8 cellular contexts compared by ENCODE assay signal in genomic region chr7:150420987-150421674, GRCh38. TPM values are rescaled to one million over a fixed set of nuclear protein-coding genes. Genes with fewer than 3 reads are reported as not detected.
DNase-seq lines count a peak whose midpoint lies in the region; ATAC-seq, FAIRE-seq and TF ChIP-seq lines count a peak whose summit lies in the region.

No MANE protein-coding gene starts in this region.

- H3K9me3 ChIP-seq in ES-I3 (ENCODE audit: control insufficient read depth, insufficient read depth, low read length) (no peaks in the 10 kb centered on the region), fibroblast of lung (ENCODE audit: control insufficient read depth, insufficient read depth, low read depth, low read length) (no peaks in the 10 kb centered on the region), neuron (ENCODE audit: low read length) (no peaks in the 10 kb centered on the region)

- peaks cover 11% of the 10 kb centered on the region for H3K4me1 Mint-ChIP-seq in activated T-cell treated with anti-CD3 and anti-CD28 coated beads, Interleukin-2, amount 50 U/mL, for 4 hours (ENCODE audit: low read depth)

- H3K4me1 ChIP-seq in ES-I3 (ENCODE audit: insufficient read depth, low read length) (peaks cover 4% of the 10 kb centered on the region; the same call in 1 of the 2 replicates), fibroblast of lung (ENCODE audit: control insufficient read depth, extremely low read depth, insufficient read depth, low read length) (no peaks in the 10 kb centered on the region), neuron (ENCODE audit: insufficient read depth, low read length) (peaks cover 1% of the 10 kb centered on the region)

- no peak overlapping the region for H3K27ac ChIP-seq in fibroblast of lung (ENCODE audit: insufficient read depth, low read length)
- H3K27ac ChIP-seq in substantia nigra (ENCODE audit: low read depth, low read length, poor library complexity, severe bottlenecking), result no peak overlapping the region

- no peaks in the 10 kb centered on the region for H3K36me3 Mint-ChIP-seq in activated T-cell treated with anti-CD3 and anti-CD28 coated beads, Interleukin-2, amount 50 U/mL, for 4 hours (ENCODE audit: insufficient read depth)

- ATAC-seq in activated T-cell treated with anti-CD3 and anti-CD28 coated beads, Interleukin-2, amount 50 U/mL, for 4 hours, result peak; percentile 100

- no peaks in the 10 kb centered on the region for H3K27me3 ChIP-seq in fibroblast of lung (ENCODE audit: control insufficient read depth, insufficient read depth, low read length)
- no peaks in the 10 kb centered on the region for H3K27me3 ChIP-seq in neuron (ENCODE audit: insufficient read depth, low read length)

- H3K4me3 ChIP-seq in fibroblast of lung (replicated peaks in 1 of 4; ENCODE audit: control extremely low read depth in 1 of 4, insufficient read depth in 1 of 4, low read depth in 3 of 4, low read length in 4 of 4) (no peak overlapping the region), neuron (ENCODE audit: low read length) (no peak overlapping the region)

- FAIRE-seq in RCC 7860 (lab: Jason Lieb, UNC), result peak; percentile 74

- TF ChIP-seq CTCF in fibroblast of lung (conservative IDR thresholded peaks at IDR 0.05 in 1 of 2, IDR thresholded peaks at IDR 0.05 in 1 of 2; ENCODE audit: low read depth in 1 of 2, low read length in 2 of 2), result peak; percentile 76 to 80

- H3K36me3 ChIP-seq in ES-I3 (ENCODE audit: insufficient read depth, low read length), result no peaks in the 10 kb centered on the region
- H3K36me3 ChIP-seq in fibroblast of lung (ENCODE audit: control insufficient read depth, insufficient read depth, low read length), result no peaks in the 10 kb centered on the region
- no peaks in the 10 kb centered on the region for H3K36me3 ChIP-seq in neuron (ENCODE audit: insufficient read depth, low read length)

- H3K27me3 Mint-ChIP-seq in activated T-cell treated with anti-CD3 and anti-CD28 coated beads, Interleukin-2, amount 50 U/mL, for 4 hours (ENCODE audit: low read depth), result no peaks in the 10 kb centered on the region

- no peaks in the 10 kb centered on the region for H3K9me3 Mint-ChIP-seq in activated T-cell treated with anti-CD3 and anti-CD28 coated beads, Interleukin-2, amount 50 U/mL, for 4 hours

- no peaks in the 10 kb centered on the region for H4K20me1 ChIP-seq in fibroblast of lung (ENCODE audit: control insufficient read depth, extremely low read depth, insufficient read depth, low read length)

- DNase-seq in GOT3 (lab: John Stamatoyannopoulos, UW), result peak; percentile 34
- DNase-seq in LHCN-M2 (ENCODE audit: low read depth), result peak; percentile 80
- DNase-seq in RCC 7860 (ENCODE audit: low spot score), result peak; percentile 77
- DNase-seq in activated T-cell treated with anti-CD3 and anti-CD28 coated beads, Interleukin-2, amount 50 U/mL, for 4 hours, result peak; percentile 86
- peak; percentile 57 to 70 for DNase-seq in fibroblast of lung (ENCODE audit: low read depth in 2 of 2)
- DNase-seq in substantia nigra (lab: John Stamatoyannopoulos, UW), result peak in 43 of 49 donors; percentile 6 to 86 (median 71)

- H3K9ac ChIP-seq in ES-I3 (ENCODE audit: low read depth, low read length), result peak overlapping the region; percentile 12; the same call in 1 of the 2 replicates
- H3K9ac ChIP-seq in fibroblast of lung (ENCODE audit: insufficient read depth, low read length), result no peak overlapping the region

- peak overlapping the region; percentile 27 for H3K4me3 Mint-ChIP-seq in activated T-cell treated with anti-CD3 and anti-CD28 coated beads, Interleukin-2, amount 50 U/mL, for 4 hours

- no peak overlapping the region for H3K4me2 ChIP-seq in fibroblast of lung (ENCODE audit: extremely low read depth, insufficient read depth, low read length)

- H2AFZ ChIP-seq in fibroblast of lung (ENCODE audit: low read length), result no peak overlapping the region
- H2AFZ ChIP-seq in neuron (ENCODE audit: low read depth, low read length), result peak overlapping the region; percentile 50

- H3K79me2 ChIP-seq in fibroblast of lung (ENCODE audit: control insufficient read depth, insufficient read depth, low read length), result no peaks in the 10 kb centered on the region

RNA-seq across cellular contexts. Expression of gene GIMAP8, which starts 29.3 kb away (rescaled TPM):
- 0.06 TPM in 1 of 2 replicates, not detected in the other for total RNA-seq in LHCN-M2 (2014; rRNA removed)
- not detected for polyA plus RNA-seq in LHCN-M2 (2012)
- 1 to 10 TPM; 3.5 to 4.0 (median 3.6) TPM for total RNA-seq in activated T-cell treated with anti-CD3 and anti-CD28 coated beads, Interleukin-2, amount 50 U/mL, for 4 hours
- under 0.01 TPM in 2 replicates for total RNA-seq in fibroblast of lung
- not detected in 2 replicates for polyA plus RNA-seq in fibroblast of lung
- not detected in 2 replicates for polyA plus RNA-seq in fibroblast of lung (2012)
- not detected in 2 replicates for polyA minus RNA-seq in fibroblast of lung (ENCODE audit: low replicate concordance)

RNA-seq across cellular contexts. Expression of gene ZNF775, which starts 42.0 kb away (rescaled TPM):
- 12.1 and 15.1 TPM in 2 replicates for total RNA-seq in LHCN-M2 (2014; rRNA removed)
- 5.4 TPM for polyA plus RNA-seq in LHCN-M2 (2012)
- 1 to 10 TPM; 3.4 to 4.5 (median 4.2) TPM for total RNA-seq in activated T-cell treated with anti-CD3 and anti-CD28 coated beads, Interleukin-2, amount 50 U/mL, for 4 hours
- 7.7 and 9.6 TPM in 2 replicates for total RNA-seq in fibroblast of lung
- polyA plus RNA-seq in fibroblast of lung, result 1.2 TPM in 2 replicates
- 3.6 and 4.2 TPM in 2 replicates for polyA plus RNA-seq in fibroblast of lung (2012)
- polyA minus RNA-seq in fibroblast of lung (ENCODE audit: low replicate concordance), result 0.43 and 0.44 TPM in 2 replicates

RNA-seq across cellular contexts. Expression of gene REPIN1, which starts 52.5 kb away (rescaled TPM):
- 147 and 178 TPM in 2 replicates for total RNA-seq in LHCN-M2 (2014; rRNA removed)
- polyA plus RNA-seq in LHCN-M2 (2012), result 92.8 TPM
- total RNA-seq in activated T-cell treated with anti-CD3 and anti-CD28 coated beads, Interleukin-2, amount 50 U/mL, for 4 hours, result 10 to 100 TPM; 54.7 to 68.4 (median 62.6) TPM
- 26.7 and 41.3 TPM in 2 replicates for total RNA-seq in fibroblast of lung
- polyA plus RNA-seq in fibroblast of lung, result 20.8 and 29.2 TPM in 2 replicates
- polyA plus RNA-seq in fibroblast of lung (2012), result 36.9 and 51.0 TPM in 2 replicates
- polyA minus RNA-seq in fibroblast of lung (ENCODE audit: low replicate concordance), result 51.9 and 52.5 TPM in 2 replicates

Comparison
In these comparisons a context has a peak if more than half of its experiments do, and no peak if none do; other contexts are left out.
1. DNase-seq: peak in every context shown above with its lines; median percentile 86 in activated T-cell treated with anti-CD3 and anti-CD28 coated beads, Interleukin-2, amount 50 U/mL, for 4 hours; 80 in LHCN-M2; 77 in RCC 7860; 71 in substantia nigra; 64 in fibroblast of lung; 34 in GOT3.